Comparison of ENCODE assay signal across 11 cellular contexts in genomic region chr1:194227157-194227556, GRCh38.
"Had no signal": no experiment of that assay in that cellular context is flagged by ENCODE, and none has a peak within 500 bp of the region (broad histone marks: within the 10 kb centered on the region; RNA-seq: fewer than 3 reads in every experiment).

No MANE protein-coding gene starts in this region.

- H3K4me3 ChIP-seq: breast epithelium, heart right ventricle, sigmoid colon had no signal

- H3K27ac Mint-ChIP-seq: activated naive CD4-positive, alpha-beta T cell treated with anti-CD3 and anti-CD28 coated beads, Interleukin-2, amount 50 U/mL, for 72 hours; nephron progenitor cell had no signal

- H3K4me1 ChIP-seq: breast epithelium, sigmoid colon had no signal

- H3K9me3 Mint-ChIP-seq: activated naive CD4-positive, alpha-beta T cell treated with anti-CD3 and anti-CD28 coated beads, Interleukin-2, amount 50 U/mL, for 72 hours; nephron progenitor cell had no signal

- H3K27me3 ChIP-seq: breast epithelium, heart right ventricle, sigmoid colon had no signal

- DNase-seq: activated effector memory CD4-positive, alpha-beta T cell treated with Interleukin-2 at 50 U/mL for 16 hours; amniotic stem cell; foreskin melanocyte; heart right ventricle; mesendoderm; nephron progenitor cell; sigmoid colon; stimulated activated naive CD4-positive, alpha-beta T cell treated with Interleukin-2 at 50 U/mL for 16 hours; trophoblast cell had no signal

- H3K36me3 ChIP-seq: breast epithelium, heart right ventricle, sigmoid colon had no signal

- H3K9me3 ChIP-seq: sigmoid colon had no signal

- H3K36me3 Mint-ChIP-seq: activated naive CD4-positive, alpha-beta T cell treated with anti-CD3 and anti-CD28 coated beads, Interleukin-2, amount 50 U/mL, for 72 hours had no signal

- H3K27ac ChIP-seq: breast epithelium, heart right ventricle, sigmoid colon had no signal

- H3K4me3 Mint-ChIP-seq: nephron progenitor cell had no signal

- ATAC-seq: activated naive CD4-positive, alpha-beta T cell treated with anti-CD3 and anti-CD28 coated beads, Interleukin-2, amount 50 U/mL, for 72 hours; heart right ventricle had no signal
